1 cellular context compared by ENCODE assay signal in genomic region chr10:97632949-97633884, GRCh38.
TF ChIP-seq lines count a peak whose summit lies in the region.

MORN4 (minus strand) TSS chr10:97633500; CDS start chr10:97619653, 13,847 bp downstream.

TF ChIP-seq in HepG2, 621 proteins besides CTCF, POLR2A, EP300 and RAD21 (continued from another document and continues in another):
- TF ChIP-seq SNAI1 (CRISPR knock-in tag; IDR thresholded peaks at IDR 0.05; ENCODE audit: borderline replicate concordance) (peak; percentile 71; the same call in 1 of the 2 replicates), SNRNP70 (IDR thresholded peaks at IDR 0.05; ENCODE audit: low read depth, low read length) (no peak), HNRNPK (IDR thresholded peaks at IDR 0.05; ENCODE audit: low read depth, low read length, poor library complexity, severe bottlenecking) (no peak), THAP11 (CRISPR knock-in tag; IDR thresholded peaks at IDR 0.05) (peak; percentile 87), MYPOP (CRISPR knock-in tag; IDR thresholded peaks at IDR 0.05) (peak; percentile 47; the same call in 1 of the 2 replicates), DMAP1 (CRISPR knock-in tag; IDR thresholded peaks at IDR 0.05) (peak; percentile 42; the same call in 1 of the 2 replicates), SALL1 (CRISPR knock-in tag; IDR thresholded peaks at IDR 0.05) (peak; percentile 63), ZSCAN22 (CRISPR knock-in tag; IDR thresholded peaks at IDR 0.05) (no peak), PHF8 (CRISPR knock-in tag; IDR thresholded peaks at IDR 0.05) (peak; percentile 62), MED8 (CRISPR knock-in tag; IDR thresholded peaks at IDR 0.05; ENCODE audit: insufficient replicate concordance) (peak; percentile 14), SIN3A (IDR thresholded peaks at IDR 0.05; ENCODE audit: borderline replicate concordance, low read depth, low read length) (peak; percentile 56; the same call in 1 of the 2 replicates), ZNF776 (CRISPR knock-in tag; IDR thresholded peaks at IDR 0.05) (peak; percentile 49; the same call in 1 of the 2 replicates), SP2 (CRISPR knock-in tag; IDR thresholded peaks at IDR 0.05) (peak; percentile 57), KDM5B (CRISPR knock-in tag; IDR thresholded peaks at IDR 0.05; ENCODE audit: borderline replicate concordance) (peak; percentile 82), ZNF124 (CRISPR knock-in tag; IDR thresholded peaks at IDR 0.05) (peak; percentile 42; the same call in 1 of the 2 replicates), ZNF563 (CRISPR knock-in tag; IDR thresholded peaks at IDR 0.05) (0 out of 2 replicates have a peak, but pooled peaks have one; percentile 50), PTBP1 (IDR thresholded peaks at IDR 0.05; ENCODE audit: low read depth, low read length, poor library complexity, severe bottlenecking) (no peak), SETDB1 (CRISPR knock-in tag; IDR thresholded peaks at IDR 0.05; ENCODE audit: borderline replicate concordance) (0 out of 2 replicates have a peak, but pooled peaks have one; percentile 43), ZNF772 (CRISPR knock-in tag; IDR thresholded peaks at IDR 0.05) (peak; percentile 64; the same call in 1 of the 2 replicates), ZNF839 (CRISPR knock-in tag; IDR thresholded peaks at IDR 0.05; ENCODE audit: borderline replicate concordance) (peak; percentile 46; the same call in 1 of the 2 replicates), ZKSCAN1 (IDR thresholded peaks at IDR 0.05; ENCODE audit: low read length) (peak; percentile 88), PBX3 (CRISPR knock-in tag; IDR thresholded peaks at IDR 0.05; ENCODE audit: borderline replicate concordance) (no peak), NKX3-1 (CRISPR knock-in tag; IDR thresholded peaks at IDR 0.05) (0 out of 2 replicates have a peak, but pooled peaks have one; percentile 21), ZNF616 (CRISPR knock-in tag; IDR thresholded peaks at IDR 0.05; ENCODE audit: low read depth) (no peak; the same call in 1 of the 2 replicates), EHMT2 (IDR thresholded peaks at IDR 0.05; ENCODE audit: borderline replicate concordance, low read depth, low read length) (no peak), NR2F6 (IDR thresholded peaks at IDR 0.05) (no peak), NR2F6 (CRISPR knock-in tag; IDR thresholded peaks at IDR 0.05) (no peak), ZNF460 (CRISPR knock-in tag; IDR thresholded peaks at IDR 0.05; ENCODE audit: borderline replicate concordance) (no peak), ZNF350 (CRISPR knock-in tag; IDR thresholded peaks at IDR 0.05; ENCODE audit: borderline replicate concordance, low read depth) (peak; percentile 83; the same call in 1 of the 2 replicates), ZFP36L1 (CRISPR knock-in tag; IDR thresholded peaks at IDR 0.05) (no peak)
- TF ChIP-seq, protein P1, sequence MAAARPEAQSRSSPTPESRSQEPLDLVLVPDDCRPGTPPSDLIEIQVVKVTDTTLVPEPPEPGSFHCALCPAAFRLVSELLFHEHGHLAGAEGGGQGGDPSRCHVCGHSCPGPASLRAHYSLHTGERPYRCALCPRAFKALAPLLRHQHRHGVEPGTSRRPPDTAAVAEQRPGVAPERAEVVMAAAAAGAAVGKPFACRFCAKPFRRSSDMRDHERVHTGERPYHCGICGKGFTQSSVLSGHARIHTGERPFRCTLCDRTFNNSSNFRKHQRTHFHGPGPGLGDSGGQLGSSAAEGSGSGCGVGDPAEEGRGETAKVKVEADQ (CRISPR knock-in tag; IDR thresholded peaks at IDR 0.05; ENCODE audit: borderline replicate concordance): peak; percentile 68
- TF ChIP-seq, protein P2, sequence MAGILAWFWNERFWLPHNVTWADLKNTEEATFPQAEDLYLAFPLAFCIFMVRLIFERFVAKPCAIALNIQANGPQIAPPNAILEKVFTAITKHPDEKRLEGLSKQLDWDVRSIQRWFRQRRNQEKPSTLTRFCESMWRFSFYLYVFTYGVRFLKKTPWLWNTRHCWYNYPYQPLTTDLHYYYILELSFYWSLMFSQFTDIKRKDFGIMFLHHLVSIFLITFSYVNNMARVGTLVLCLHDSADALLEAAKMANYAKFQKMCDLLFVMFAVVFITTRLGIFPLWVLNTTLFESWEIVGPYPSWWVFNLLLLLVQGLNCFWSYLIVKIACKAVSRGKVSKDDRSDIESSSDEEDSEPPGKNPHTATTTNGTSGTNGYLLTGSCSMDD (CRISPR knock-in tag; IDR thresholded peaks at IDR 0.05): no peak
- TF ChIP-seq, protein P3, sequence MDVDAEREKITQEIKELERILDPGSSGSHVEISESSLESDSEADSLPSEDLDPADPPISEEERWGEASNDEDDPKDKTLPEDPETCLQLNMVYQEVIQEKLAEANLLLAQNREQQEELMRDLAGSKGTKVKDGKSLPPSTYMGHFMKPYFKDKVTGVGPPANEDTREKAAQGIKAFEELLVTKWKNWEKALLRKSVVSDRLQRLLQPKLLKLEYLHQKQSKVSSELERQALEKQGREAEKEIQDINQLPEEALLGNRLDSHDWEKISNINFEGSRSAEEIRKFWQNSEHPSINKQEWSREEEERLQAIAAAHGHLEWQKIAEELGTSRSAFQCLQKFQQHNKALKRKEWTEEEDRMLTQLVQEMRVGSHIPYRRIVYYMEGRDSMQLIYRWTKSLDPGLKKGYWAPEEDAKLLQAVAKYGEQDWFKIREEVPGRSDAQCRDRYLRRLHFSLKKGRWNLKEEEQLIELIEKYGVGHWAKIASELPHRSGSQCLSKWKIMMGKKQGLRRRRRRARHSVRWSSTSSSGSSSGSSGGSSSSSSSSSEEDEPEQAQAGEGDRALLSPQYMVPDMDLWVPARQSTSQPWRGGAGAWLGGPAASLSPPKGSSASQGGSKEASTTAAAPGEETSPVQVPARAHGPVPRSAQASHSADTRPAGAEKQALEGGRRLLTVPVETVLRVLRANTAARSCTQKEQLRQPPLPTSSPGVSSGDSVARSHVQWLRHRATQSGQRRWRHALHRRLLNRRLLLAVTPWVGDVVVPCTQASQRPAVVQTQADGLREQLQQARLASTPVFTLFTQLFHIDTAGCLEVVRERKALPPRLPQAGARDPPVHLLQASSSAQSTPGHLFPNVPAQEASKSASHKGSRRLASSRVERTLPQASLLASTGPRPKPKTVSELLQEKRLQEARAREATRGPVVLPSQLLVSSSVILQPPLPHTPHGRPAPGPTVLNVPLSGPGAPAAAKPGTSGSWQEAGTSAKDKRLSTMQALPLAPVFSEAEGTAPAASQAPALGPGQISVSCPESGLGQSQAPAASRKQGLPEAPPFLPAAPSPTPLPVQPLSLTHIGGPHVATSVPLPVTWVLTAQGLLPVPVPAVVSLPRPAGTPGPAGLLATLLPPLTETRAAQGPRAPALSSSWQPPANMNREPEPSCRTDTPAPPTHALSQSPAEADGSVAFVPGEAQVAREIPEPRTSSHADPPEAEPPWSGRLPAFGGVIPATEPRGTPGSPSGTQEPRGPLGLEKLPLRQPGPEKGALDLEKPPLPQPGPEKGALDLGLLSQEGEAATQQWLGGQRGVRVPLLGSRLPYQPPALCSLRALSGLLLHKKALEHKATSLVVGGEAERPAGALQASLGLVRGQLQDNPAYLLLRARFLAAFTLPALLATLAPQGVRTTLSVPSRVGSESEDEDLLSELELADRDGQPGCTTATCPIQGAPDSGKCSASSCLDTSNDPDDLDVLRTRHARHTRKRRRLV (CRISPR knock-in tag; IDR thresholded peaks at IDR 0.05): 0 out of 2 replicates have a peak, but pooled peaks have one; percentile 48
- TF ChIP-seq, protein P4, sequence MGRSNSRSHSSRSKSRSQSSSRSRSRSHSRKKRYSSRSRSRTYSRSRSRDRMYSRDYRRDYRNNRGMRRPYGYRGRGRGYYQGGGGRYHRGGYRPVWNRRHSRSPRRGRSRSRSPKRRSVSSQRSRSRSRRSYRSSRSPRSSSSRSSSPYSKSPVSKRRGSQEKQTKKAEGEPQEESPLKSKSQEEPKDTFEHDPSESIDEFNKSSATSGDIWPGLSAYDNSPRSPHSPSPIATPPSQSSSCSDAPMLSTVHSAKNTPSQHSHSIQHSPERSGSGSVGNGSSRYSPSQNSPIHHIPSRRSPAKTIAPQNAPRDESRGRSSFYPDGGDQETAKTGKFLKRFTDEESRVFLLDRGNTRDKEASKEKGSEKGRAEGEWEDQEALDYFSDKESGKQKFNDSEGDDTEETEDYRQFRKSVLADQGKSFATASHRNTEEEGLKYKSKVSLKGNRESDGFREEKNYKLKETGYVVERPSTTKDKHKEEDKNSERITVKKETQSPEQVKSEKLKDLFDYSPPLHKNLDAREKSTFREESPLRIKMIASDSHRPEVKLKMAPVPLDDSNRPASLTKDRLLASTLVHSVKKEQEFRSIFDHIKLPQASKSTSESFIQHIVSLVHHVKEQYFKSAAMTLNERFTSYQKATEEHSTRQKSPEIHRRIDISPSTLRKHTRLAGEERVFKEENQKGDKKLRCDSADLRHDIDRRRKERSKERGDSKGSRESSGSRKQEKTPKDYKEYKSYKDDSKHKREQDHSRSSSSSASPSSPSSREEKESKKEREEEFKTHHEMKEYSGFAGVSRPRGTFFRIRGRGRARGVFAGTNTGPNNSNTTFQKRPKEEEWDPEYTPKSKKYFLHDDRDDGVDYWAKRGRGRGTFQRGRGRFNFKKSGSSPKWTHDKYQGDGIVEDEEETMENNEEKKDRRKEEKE (IDR thresholded peaks at IDR 0.05): no peak
- TF ChIP-seq, protein P5, sequence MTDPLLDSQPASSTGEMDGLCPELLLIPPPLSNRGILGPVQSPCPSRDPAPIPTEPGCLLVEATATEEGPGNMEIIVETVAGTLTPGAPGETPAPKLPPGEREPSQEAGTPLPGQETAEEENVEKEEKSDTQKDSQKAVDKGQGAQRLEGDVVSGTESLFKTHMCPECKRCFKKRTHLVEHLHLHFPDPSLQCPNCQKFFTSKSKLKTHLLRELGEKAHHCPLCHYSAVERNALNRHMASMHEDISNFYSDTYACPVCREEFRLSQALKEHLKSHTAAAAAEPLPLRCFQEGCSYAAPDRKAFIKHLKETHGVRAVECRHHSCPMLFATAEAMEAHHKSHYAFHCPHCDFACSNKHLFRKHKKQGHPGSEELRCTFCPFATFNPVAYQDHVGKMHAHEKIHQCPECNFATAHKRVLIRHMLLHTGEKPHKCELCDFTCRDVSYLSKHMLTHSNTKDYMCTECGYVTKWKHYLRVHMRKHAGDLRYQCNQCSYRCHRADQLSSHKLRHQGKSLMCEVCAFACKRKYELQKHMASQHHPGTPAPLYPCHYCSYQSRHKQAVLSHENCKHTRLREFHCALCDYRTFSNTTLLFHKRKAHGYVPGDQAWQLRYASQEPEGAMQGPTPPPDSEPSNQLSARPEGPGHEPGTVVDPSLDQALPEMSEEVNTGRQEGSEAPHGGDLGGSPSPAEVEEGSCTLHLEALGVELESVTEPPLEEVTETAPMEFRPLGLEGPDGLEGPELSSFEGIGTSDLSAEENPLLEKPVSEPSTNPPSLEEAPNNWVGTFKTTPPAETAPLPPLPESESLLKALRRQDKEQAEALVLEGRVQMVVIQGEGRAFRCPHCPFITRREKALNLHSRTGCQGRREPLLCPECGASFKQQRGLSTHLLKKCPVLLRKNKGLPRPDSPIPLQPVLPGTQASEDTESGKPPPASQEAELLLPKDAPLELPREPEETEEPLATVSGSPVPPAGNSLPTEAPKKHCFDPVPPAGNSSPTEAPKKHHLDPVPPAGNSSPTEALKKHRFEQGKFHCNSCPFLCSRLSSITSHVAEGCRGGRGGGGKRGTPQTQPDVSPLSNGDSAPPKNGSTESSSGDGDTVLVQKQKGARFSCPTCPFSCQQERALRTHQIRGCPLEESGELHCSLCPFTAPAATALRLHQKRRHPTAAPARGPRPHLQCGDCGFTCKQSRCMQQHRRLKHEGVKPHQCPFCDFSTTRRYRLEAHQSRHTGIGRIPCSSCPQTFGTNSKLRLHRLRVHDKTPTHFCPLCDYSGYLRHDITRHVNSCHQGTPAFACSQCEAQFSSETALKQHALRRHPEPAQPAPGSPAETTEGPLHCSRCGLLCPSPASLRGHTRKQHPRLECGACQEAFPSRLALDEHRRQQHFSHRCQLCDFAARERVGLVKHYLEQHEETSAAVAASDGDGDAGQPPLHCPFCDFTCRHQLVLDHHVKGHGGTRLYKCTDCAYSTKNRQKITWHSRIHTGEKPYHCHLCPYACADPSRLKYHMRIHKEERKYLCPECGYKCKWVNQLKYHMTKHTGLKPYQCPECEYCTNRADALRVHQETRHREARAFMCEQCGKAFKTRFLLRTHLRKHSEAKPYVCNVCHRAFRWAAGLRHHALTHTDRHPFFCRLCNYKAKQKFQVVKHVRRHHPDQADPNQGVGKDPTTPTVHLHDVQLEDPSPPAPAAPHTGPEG (CRISPR knock-in tag; IDR thresholded peaks at IDR 0.05): no peak
